24 cellular contexts compared by ENCODE assay signal in the genomic region with DNA sequence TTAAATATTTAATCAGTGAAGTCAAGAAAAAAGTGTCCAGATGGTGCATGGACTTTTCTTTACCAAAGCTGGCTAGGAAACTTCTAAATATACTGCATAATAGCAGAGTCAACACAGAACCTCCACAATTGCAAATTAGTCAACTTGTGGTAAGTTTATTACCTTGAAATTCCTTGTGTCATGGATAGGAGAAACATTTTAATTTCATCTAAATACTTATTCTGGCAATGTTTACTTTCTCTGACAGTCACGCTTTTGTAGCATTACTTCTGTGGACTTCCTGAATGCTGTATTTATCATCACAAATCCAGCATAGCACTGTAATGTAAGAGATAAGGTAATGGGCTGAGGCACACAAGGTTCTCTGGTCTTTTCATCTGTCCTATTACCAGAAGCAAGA.
"Had no signal": no experiment of that assay in that cellular context is flagged by ENCODE, and none has a peak within 500 bp of the region (broad histone marks: within the 10 kb centered on the region; RNA-seq: fewer than 3 reads in every experiment).

No MANE protein-coding gene starts in this region.

- H3K27me3 ChIP-seq: brain microvascular endothelial cell, cardiac muscle cell had no signal

- H3K4me3 ChIP-seq: cardiac muscle cell had no signal

- H3K36me3 ChIP-seq: brain microvascular endothelial cell, cardiac muscle cell had no signal

- H3K27ac ChIP-seq: brain microvascular endothelial cell, cardiac muscle cell had no signal

- DNase-seq: activated CD4-positive, alpha-beta T cell treated with anti-CD3 and anti-CD28 coated beads for 48 hours; activated CD4-positive, alpha-beta T cell treated with anti-CD3 and anti-CD28 coated beads, Interleukin-2, amount 50 U/mL, for 4 hours; activated CD4-positive, CD25-positive, alpha-beta regulatory T cell treated with anti-CD3 and anti-CD28 coated beads, Interleukin-2, amount 50 U/mL, for 72 hours; activated CD8-positive, alpha-beta memory T cell treated with anti-CD3 and anti-CD28 coated beads, Interleukin-2, amount 50 U/mL, for 48 hours; activated CD8-positive, alpha-beta T cell treated with anti-CD3 and anti-CD28 coated beads, Interleukin-2, amount 10 ng/mL, durations not matched to agents 7 days and 5 days; activated effector memory CD4-positive, alpha-beta T cell treated with Interleukin-2 at 50 U/mL for 16 hours; activated naive CD4-positive, alpha-beta T cell; activated T-cell treated with anti-CD3 and anti-CD28 coated beads, Interleukin-2, amount 50 U/mL, for 1 hour; amygdala; brain microvascular endothelial cell; cerebellar nuclear complex; KG1; NCI-H1092 treated with DMSO at 0.1 percent for 48 hours; NCI-H1417 treated with DMSO at 0.1 percent for 48 hours; NCI-H1694; NCI-H2029; NCI-H2107; NCI-H2171 treated with DMSO at 0.1 percent for 48 hours; NCI-H226; NCI-H526; NK-92 treated with Interleukin-12 subunit alpha and Interleukin-12 subunit beta, amount 100 ng/mL, for 24 hours; SHP77 treated with DMSO at 0.1 percent for 48 hours had no signal

- ATAC-seq: activated CD8-positive, alpha-beta T cell treated with anti-CD3 and anti-CD28 coated beads, Interleukin-2, amount 10 ng/mL, durations not matched to agents 7 days and 5 days; WTC11 had no signal
